In the genomic region with DNA sequence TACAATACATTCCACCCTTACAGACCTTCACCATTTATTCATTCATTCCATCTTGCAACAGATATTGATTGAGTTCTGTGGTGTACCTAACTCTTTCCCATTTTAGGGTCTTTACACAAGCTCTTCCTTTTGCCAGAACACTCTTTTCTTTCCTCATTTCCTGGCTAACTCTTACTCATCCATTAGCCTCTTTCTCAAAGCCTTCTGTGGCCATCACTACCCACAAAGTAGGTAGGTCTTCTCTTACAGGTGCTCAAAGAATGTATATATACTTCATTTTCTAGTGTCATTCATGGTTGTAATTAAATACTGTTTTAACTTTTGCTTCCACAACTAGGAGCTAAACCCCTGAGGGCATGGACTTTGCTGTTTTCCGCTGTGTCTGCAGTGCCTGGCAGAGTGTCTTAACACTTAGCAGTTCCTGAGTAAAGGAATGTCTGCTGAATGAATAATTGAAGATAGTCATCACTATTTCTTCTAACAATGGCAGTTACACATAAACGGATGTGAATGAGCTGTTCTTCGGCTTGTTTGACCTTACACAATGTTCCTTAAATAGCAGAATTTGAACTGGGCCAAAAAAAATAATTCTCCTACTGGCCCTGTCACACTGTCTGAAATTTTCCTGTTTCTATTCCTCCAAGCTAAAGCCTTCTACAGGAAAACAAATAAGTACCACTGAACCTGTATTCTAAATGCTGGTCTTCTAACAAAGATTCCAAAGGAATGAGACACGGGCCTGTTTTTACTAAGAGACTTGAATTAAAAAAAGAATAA, we compare ENCODE assay signal across 10 cellular contexts. TPM values are rescaled to one million over a fixed set of nuclear protein-coding genes. Genes with fewer than 3 reads are reported as not detected.
DNase-seq lines count a peak whose midpoint lies in the region; ATAC-seq, FAIRE-seq and TF ChIP-seq lines count a peak whose summit lies in the region.
"Had no signal": no experiment of that assay in that cellular context is flagged by ENCODE, and none has a peak within 500 bp of the region (broad histone marks: within the 10 kb centered on the region; RNA-seq: fewer than 3 reads in every experiment).

No MANE protein-coding gene starts in this region.

- H3K27ac ChIP-seq in transverse colon (peak overlapping the region; percentile 13 to 65 (median 42)), Karpas-422 (ENCODE audit: low read length) (no peak overlapping the region)
- H3K27ac ChIP-seq: WERI-Rb-1 had no signal

- BruUV-seq in MCF 10A (replicated peaks; lab: Mats Ljungman, UMichigan) = no TSS peak

- TF ChIP-seq EP300 in transverse colon (IDR thresholded peaks at IDR 0.05; ENCODE audit: low read depth) = no peak

- H3K4me3 Mint-ChIP-seq in MCF 10A (ENCODE audit: unreplicated experiment) = peak overlapping the region; percentile 33

- FAIRE-seq in islet of Langerhans (lab: Jason Lieb, UNC) = peak; percentile 5

- peaks cover 0 to 18% (median 4%) of the 10 kb centered on the region in 4 donors for H3K36me3 ChIP-seq in transverse colon
- peaks cover 15% of the 10 kb centered on the region for H3K36me3 ChIP-seq in Karpas-422 (ENCODE audit: insufficient read depth, low read length)

- no peak for TF ChIP-seq CTCF in MCF 10A (IDR thresholded peaks at IDR 0.05; ENCODE audit: unreplicated experiment)
- no peak for TF ChIP-seq CTCF in transverse colon (IDR thresholded peaks at IDR 0.05)
- TF ChIP-seq CTCF in lower leg skin (IDR thresholded peaks at IDR 0.05) = no peak
- no peak for TF ChIP-seq CTCF in GM20000 (IDR thresholded peaks at IDR 0.05; ENCODE audit: extremely low read depth, missing control alignments)

- 67 to 70% methylated on average over 4 of the region's 4 CpGs for WGBS in transverse colon (ENCODE audit: low coverage in 1 of 2), 2 donors
- 65 to 66% methylated on average over 4 of the region's 4 CpGs for WGBS in lower leg skin, 2 donors

- peaks cover 18% of the 10 kb centered on the region for H3K36me3 Mint-ChIP-seq in MCF 10A (ENCODE audit: insufficient read depth, unreplicated experiment)

- no peak overlapping the region for H3K4me3 ChIP-seq in transverse colon
- no peak overlapping the region for H3K4me3 ChIP-seq in Karpas-422 (ENCODE audit: low read length)
- H3K4me3 ChIP-seq in lower leg skin (ENCODE audit: low read depth, poor library complexity, severe bottlenecking) = no peak overlapping the region

- no peaks in the 10 kb centered on the region for H3K79me2 ChIP-seq in Karpas-422 (ENCODE audit: low read length)

- no peaks in the 10 kb centered on the region for H3K27me3 Mint-ChIP-seq in MCF 10A (ENCODE audit: insufficient read depth, unreplicated experiment)

- H3K27me3 ChIP-seq in transverse colon (no peaks in the 10 kb centered on the region), Karpas-422 (ENCODE audit: low read length) (no peaks in the 10 kb centered on the region)

- H3K9ac ChIP-seq in Karpas-422 (ENCODE audit: low read length) = no peak overlapping the region

- intact Hi-C loops in MCF 10A (cut with micrococcal nuclease) (loop anchor here (1.0 to 2.0 kb wide), 2 partner anchors 14 to 130 kb away; a partner anchor contains a TSS), transverse colon (cut with DNase I; ENCODE audit: low total_unique reads) (no loop called here), lower leg skin (cut with DNase I; ENCODE audit: low total_unique reads) (no loop called here)

- peaks cover 27% of the 10 kb centered on the region for H3K4me1 Mint-ChIP-seq in MCF 10A (ENCODE audit: insufficient read depth, unreplicated experiment)

- H2AFZ ChIP-seq in Karpas-422 (ENCODE audit: low read length) = no peak overlapping the region

- H3K9me3 ChIP-seq in transverse colon = no peaks in the 10 kb centered on the region
- no peaks in the 10 kb centered on the region for H3K9me3 ChIP-seq in Karpas-422 (ENCODE audit: low read length)

- no peak for ATAC-seq in GM21576 (IDR thresholded peaks at IDR 0.05; ENCODE audit: unreplicated experiment)

- H3K9me2 ChIP-seq in Karpas-422 (replicated peaks; ENCODE audit: insufficient read depth, low read length) = no peaks in the 10 kb centered on the region

- no peaks in the 10 kb centered on the region for H3K9me3 Mint-ChIP-seq in MCF 10A (ENCODE audit: unreplicated experiment)

- DNase-seq in LHCN-M2 (ENCODE audit: low read depth) = peak; percentile 91
- DNase-seq in MCF 10A (ENCODE audit: unreplicated experiment) = peak; percentile 92
- DNase-seq in transverse colon = no peak
- DNase-seq in Karpas-422 = no peak
- no peak for DNase-seq in lower leg skin (ENCODE audit: low spot score in 2 of 2)
- no peak for DNase-seq in GM20000 (ENCODE audit: low spot score)
- DNase-seq: NCI-H1092 treated with DMSO at 0.1 percent for 48 hours, WERI-Rb-1 had no signal

- CTCF ChIA-PET in MCF 10A (lab: Yijun Ruan, JAX) = interaction anchor here (0.6 to 1.1 kb wide), 4 partner anchors 132 to 1926 kb away, joined by 3 to 4 read pairs (median 3); no protein-coding TSS in a partner anchor

- POLR2A ChIA-PET in MCF 10A (lab: Yijun Ruan, JAX) = interaction anchor here (0.6 to 4.7 kb wide), 9 partner anchors 10 to 148 kb away, joined by 3 to 43 read pairs (median 3); a partner anchor contains a TSS

- H3K4me1 ChIP-seq in transverse colon (peaks cover 0 to 13% (median 5%) of the 10 kb centered on the region in 4 donors), Karpas-422 (ENCODE audit: low read length) (no peaks in the 10 kb centered on the region)

- H3K27ac Mint-ChIP-seq in MCF 10A (ENCODE audit: low read depth, unreplicated experiment) = peak overlapping the region; percentile 91

- TF ChIP-seq POLR2A in transverse colon (IDR thresholded peaks at IDR 0.05) (no peak), lower leg skin (IDR thresholded peaks at IDR 0.05) (no peak)

- in situ Hi-C loops in transverse colon (cut with MboI; ENCODE audit: low pct_ligation_motif_present in 1 of 4, low pct_unique_long_range_greater_than_20kb in 1 of 4, low sequenced_read_pairs in 3 of 4) = loop anchor here in 1 of 4 donors (25.0 kb wide), 2 partner anchors 267 to 408 kb away; no protein-coding TSS in a partner anchor

- no peaks in the 10 kb centered on the region for H4K20me1 ChIP-seq in Karpas-422 (ENCODE audit: insufficient read depth, low read depth, low read length)

- no peak overlapping the region for H3K4me2 ChIP-seq in Karpas-422 (ENCODE audit: low read depth, low read length, poor library complexity, severe bottlenecking)

RNA-seq across cellular contexts. Expression of a gene that starts 15.1 kb away (rescaled TPM):
- 214 and 242 TPM in 2 replicates for total RNA-seq in LHCN-M2 (2014; rRNA removed)
- polyA plus RNA-seq in LHCN-M2 (2012) = 49.4 TPM
- total RNA-seq in MCF 10A (2022) = 61.5 and 73.4 TPM in 2 replicates
- total RNA-seq in transverse colon = 10 to 100 TPM in 3 of 4 donors, 1 to 10 TPM in 1; 8.6 to 96.5 (median 73.1) TPM
- total RNA-seq in Karpas-422 (2014; rRNA removed; shearing (Covaris generic); ENCODE audit: low replicate concordance) = 38.7 and 116 TPM in 2 replicates
- total RNA-seq in lower leg skin = 10 to 100 TPM; 53.3 to 81.7 (median 75.9) TPM

RNA-seq across cellular contexts. Expression of a gene that starts 31.4 kb away (rescaled TPM):
- total RNA-seq in LHCN-M2 (2014; rRNA removed) (13.9 and 17.8 TPM in 2 replicates), MCF 10A (2022) (14.5 and 16.3 TPM in 2 replicates), transverse colon (10 to 100 TPM in 1 of 4 donors, 1 to 10 TPM in 3; 1.2 to 10.2 (median 4.4) TPM), lower leg skin (10 to 100 TPM in 2 of 4 donors, 1 to 10 TPM in 2; 6.6 to 14.5 (median 9.4) TPM)
- 4.5 TPM for polyA plus RNA-seq in LHCN-M2 (2012)
- total RNA-seq in Karpas-422 (2014; rRNA removed; shearing (Covaris generic); ENCODE audit: low replicate concordance) = 24.4 and 26.5 TPM in 2 replicates

RNA-seq across cellular contexts. Expression of a gene that starts 31.4 kb away (rescaled TPM):
- 31.1 and 41.0 TPM in 2 replicates for total RNA-seq in LHCN-M2 (2014; rRNA removed)
- polyA plus RNA-seq in LHCN-M2 (2012) = 14.4 TPM
- 40.3 and 40.9 TPM in 2 replicates for total RNA-seq in MCF 10A (2022)
- total RNA-seq in transverse colon = 10 to 100 TPM; 15.7 to 48.2 (median 35.7) TPM
- total RNA-seq in Karpas-422 (2014; rRNA removed; shearing (Covaris generic); ENCODE audit: low replicate concordance) = 56.1 and 78.0 TPM in 2 replicates
- 10 to 100 TPM; 34.4 to 50.6 (median 43.4) TPM for total RNA-seq in lower leg skin

Comparison
In these comparisons a context has a peak if more than half of its experiments do, and no peak if none do; other contexts are left out.
1. DNase-seq: peak in LHCN-M2 (single experiment) and MCF 10A (single experiment); none in transverse colon (single experiment), Karpas-422 (single experiment), lower leg skin (0 of 2) and GM20000 (single experiment).